19 cellular contexts compared by ENCODE assay signal in genomic region chr22:31461699-31462098, GRCh38.
"Had no signal": no experiment of that assay in that cellular context is flagged by ENCODE, and none has a peak within 500 bp of the region (broad histone marks: within the 10 kb centered on the region; RNA-seq: fewer than 3 reads in every experiment).

No MANE protein-coding gene starts in this region.

- H3K4me1 Mint-ChIP-seq: mesothelial cell of epicardium, natural killer cell, nephron progenitor cell, neural progenitor cell had no signal

- ATAC-seq: natural killer cell; stimulated activated effector memory CD8-positive, alpha-beta T cell treated with anti-CD3 and anti-CD28 coated beads, Interleukin-12 subunit alpha, Interleukin-12 subunit beta, amount 100 ng/mL, for 72 hours; upper lobe of right lung had no signal

- H3K27ac Mint-ChIP-seq: mesothelial cell of epicardium; natural killer cell; nephron progenitor cell; neural progenitor cell; stimulated activated effector memory CD8-positive, alpha-beta T cell treated with anti-CD3 and anti-CD28 coated beads, Interleukin-12 subunit alpha, Interleukin-12 subunit beta, amount 100 ng/mL, for 72 hours; stimulated activated naive CD8-positive, alpha-beta T cell treated with anti-CD3 and anti-CD28 coated beads, Interleukin-15, Interleukin-2, amounts not matched to agents 100 ng/mL and 50 ng/mL, for 24 hours had no signal

- H3K9me3 Mint-ChIP-seq: mesothelial cell of epicardium; naive B cell; natural killer cell; nephron progenitor cell; neural progenitor cell; stimulated activated effector memory CD8-positive, alpha-beta T cell treated with anti-CD3 and anti-CD28 coated beads, Interleukin-12 subunit alpha, Interleukin-12 subunit beta, amount 100 ng/mL, for 72 hours; stimulated activated naive CD8-positive, alpha-beta T cell treated with anti-CD3 and anti-CD28 coated beads, Interleukin-15, Interleukin-2, amounts not matched to agents 100 ng/mL and 50 ng/mL, for 24 hours had no signal

- H3K4me3 Mint-ChIP-seq: mesothelial cell of epicardium; naive B cell; natural killer cell; nephron progenitor cell; neural progenitor cell; stimulated activated effector memory CD8-positive, alpha-beta T cell treated with anti-CD3 and anti-CD28 coated beads, Interleukin-12 subunit alpha, Interleukin-12 subunit beta, amount 100 ng/mL, for 72 hours; stimulated activated naive CD8-positive, alpha-beta T cell treated with anti-CD3 and anti-CD28 coated beads, Interleukin-15, Interleukin-2, amounts not matched to agents 100 ng/mL and 50 ng/mL, for 24 hours had no signal

- DNase-seq: islet precursor cell; left ventricle myocardium inferior; mesendoderm; naive B cell; natural killer cell; nephron progenitor cell; occipital lobe; sigmoid colon; small intestine; spleen; stimulated activated CD4-positive, alpha-beta T cell treated with anti-CD3 and anti-CD28 coated beads, Interleukin-4, amount 100 ng/mL, for 24 hours; stimulated activated naive CD4-positive, alpha-beta T cell; tibial artery; trophoblast cell; upper lobe of right lung had no signal

- H3K27me3 Mint-ChIP-seq: naive B cell; stimulated activated naive CD8-positive, alpha-beta T cell treated with anti-CD3 and anti-CD28 coated beads, Interleukin-15, Interleukin-2, amounts not matched to agents 100 ng/mL and 50 ng/mL, for 24 hours had no signal
